Comparison of ENCODE assay signal across 8 cellular contexts in genomic region chr22:36065775-36066544, GRCh38. TPM values are rescaled to one million over a fixed set of nuclear protein-coding genes. Genes with fewer than 3 reads are reported as not detected.
A peak's percentile ranks its signal among the peaks of the same experiment; 100 is the strongest.
DNase-seq lines count a peak whose midpoint lies in the region; ATAC-seq, FAIRE-seq and TF ChIP-seq lines count a peak whose summit lies in the region.

No MANE protein-coding gene starts in this region.

- peaks cover 9 to 12% (median 11%) of the 10 kb centered on the region in 3 donors for H3K4me1 Mint-ChIP-seq in T-cell

- no peaks in the 10 kb centered on the region for H3K9me3 Mint-ChIP-seq in T-cell

- peaks cover 0 to 3% of the 10 kb centered on the region in 2 donors for H3K27me3 Mint-ChIP-seq in T-cell

- FAIRE-seq in pancreas (lab: Jason Lieb, UNC), result no peak

- peaks cover 0 to 10% of the 10 kb centered on the region in 2 donors for H3K4me1 ChIP-seq in adrenal gland (replicated peaks in 1 of 2)
- peaks cover 0 to 7% (median 0%) of the 10 kb centered on the region in 3 donors for H3K4me1 ChIP-seq in pancreas
- peaks cover 0 to 6% of the 10 kb centered on the region in 2 donors for H3K4me1 ChIP-seq in thoracic aorta (ENCODE audit: control insufficient read depth in 1 of 2, low read depth in 2 of 2)

- TF ChIP-seq CTCF in adrenal gland (IDR thresholded peaks at IDR 0.05) (peak; percentile 97 to 100 (median 100)), pancreas (IDR thresholded peaks at IDR 0.05) (peak; percentile 100), thoracic aorta (IDR thresholded peaks at IDR 0.05) (peak; percentile 100)

- peak overlapping the region in 1 of 2 donors; percentile 28 for H3K27ac Mint-ChIP-seq in T-cell

- CTCF ChIA-PET in T-cell (lab: Charles Lee), result interaction anchor here (0.6 to 1.7 kb wide), 20 partner anchors 9 to 1839 kb away, joined by 3 to 8 read pairs (median 4); partner anchors contain the start of genes RBFOX2 (in 1 of the 2) and TOM1 (in 1 of the 2)

- H3K9me3 ChIP-seq in adrenal gland (replicated peaks in 1 of 3), result no peaks in the 10 kb centered on the region
- no peaks in the 10 kb centered on the region for H3K9me3 ChIP-seq in pancreas
- no peaks in the 10 kb centered on the region for H3K9me3 ChIP-seq in thoracic aorta

- WGBS in adrenal gland, 4 donors, result 1 to 5% (median 2%) methylated on average over 7 to 54 of the region's 54 CpGs
- 1 to 2% methylated on average over 52 to 54 of the region's 54 CpGs for WGBS in pancreas, 2 donors

- POLR2A ChIA-PET in T-cell (lab: Charles Lee), result no interaction called here

- ATAC-seq in T-cell (replicated peaks in 1 of 4) (peak; percentile 76 to 83 (median 80)), pancreas (peak; percentile 88 to 95 (median 90)), thoracic aorta (ENCODE audit: insufficient number of reproducible peaks, low FRiP score, low read depth) (peak; percentile 96), GM19035 (IDR thresholded peaks at IDR 0.05; ENCODE audit: unreplicated experiment) (no peak)

- no peaks in the 10 kb centered on the region for H3K36me3 Mint-ChIP-seq in T-cell

- no peaks in the 10 kb centered on the region for H3K36me3 ChIP-seq in adrenal gland (replicated peaks in 1 of 2)
- H3K36me3 ChIP-seq in pancreas, result no peaks in the 10 kb centered on the region
- H3K36me3 ChIP-seq in thoracic aorta, result no peaks in the 10 kb centered on the region

- H3K27me3 ChIP-seq in adrenal gland (no peaks in the 10 kb centered on the region), pancreas (no peaks in the 10 kb centered on the region), thoracic aorta (replicated peaks; ENCODE audit: insufficient read depth) (no peaks in the 10 kb centered on the region)

- H3K27ac ChIP-seq in adrenal gland (peak overlapping the region; percentile 58 to 90 (median 67)), pancreas (peak overlapping the region; percentile 62 to 86 (median 76)), thoracic aorta (peak overlapping the region; percentile 85 to 87)

- H3K4me3 ChIP-seq in GM08714 (ENCODE audit: low read length) (peak overlapping the region; percentile 22; the same call in 1 of the 2 replicates), adrenal gland (peak overlapping the region in 2 of 4 donors; percentile 48 to 62), pancreas (peak overlapping the region; percentile 14 to 54 (median 38)), thoracic aorta (peak overlapping the region; percentile 72)

- peak in 1 of 2 donors; percentile 54 for TF ChIP-seq POLR2A in adrenal gland (IDR thresholded peaks at IDR 0.05)

- intact Hi-C loops in adrenal gland (cut with DNase I), result loop anchor here (5.0 to 10.0 kb wide), 2 partner anchors 59 to 134 kb away; no protein-coding TSS in a partner anchor
- intact Hi-C loops in cardiac septum (cut with DNase I), result loop anchor here (1.0 to 5.0 kb wide), 4 partner anchors 37 to 439 kb away; partner anchors contain the start of gene RBFOX2
- intact Hi-C loops in pancreas (cut with DNase I), result loop anchor here in 1 of 3 donors (5.0 kb wide), 2 partner anchors 56 to 134 kb away; no protein-coding TSS in a partner anchor

- peak overlapping the region; percentile 74 to 79 (median 78) for H3K4me3 Mint-ChIP-seq in T-cell

- DNase-seq in NCI-H1436 treated with DMSO at 0.1 percent for 48 hours (lab: John Stamatoyannopoulos, UW) (peak; percentile 72), T-cell (peak in 33 of 34 experiments; percentile 16 to 62 (median 49)), adrenal gland (peak; percentile 92 to 97 (median 96)), cardiac septum (ENCODE audit: low spot score) (peak; percentile 91), pancreas (peak; percentile 90 to 98 (median 95)), thoracic aorta (ENCODE audit: low spot score) (peak; percentile 84)

RNA-seq across cellular contexts. Expression of gene RBFOX2, which starts 37.3 kb away (rescaled TPM):
- total RNA-seq in T-cell, result 1 to 10 TPM in 3 of 5 donors, under 1 TPM in 2; 0.73 to 1.5 (median 1.4) TPM
- total RNA-seq in adrenal gland, result 10 to 100 TPM; 52.0 to 86.6 (median 73.6) TPM
- polyA plus RNA-seq in adrenal gland, result 10 to 100 TPM; 15.7 to 48.7 (median 28.5) TPM
- total RNA-seq in cardiac septum, result 102 TPM
- total RNA-seq in pancreas, result 10 to 100 TPM; 16.3 to 33.7 (median 18.5) TPM
- 10 to 100 TPM; 12.9 to 13.7 TPM for polyA plus RNA-seq in pancreas
- total RNA-seq in thoracic aorta, result 100 to 1,000 TPM; 117 to 143 TPM

Comparison
In these comparisons a context has a peak if more than half of its experiments do, and no peak if none do; other contexts are left out.
1. RNA of gene RBFOX2, which starts 37.3 kb away (total RNA-seq): 117 to 143 TPM in thoracic aorta, 102 TPM in cardiac septum (single experiment), 52.0 to 86.6 TPM in adrenal gland and 16.3 to 33.7 TPM in pancreas; 0.73 to 1.5 TPM in T-cell; every median in the first group is over 4 times any median in the second.
2. Peak in every context shown above with its lines, with median percentiles within 50 percentile points of each other: DNase-seq, H3K27ac ChIP-seq and CTCF ChIP-seq.